Comparison of ENCODE assay signal across 8 cellular contexts in genomic region chr10:56622335-56622973, GRCh38.
DNase-seq lines count a peak whose midpoint lies in the region; ATAC-seq and TF ChIP-seq lines count a peak whose summit lies in the region.

No MANE protein-coding gene starts in this region.

- peaks cover 4% of the 10 kb centered on the region for H3K9me3 Mint-ChIP-seq in activated naive CD8-positive, alpha-beta T cell treated with anti-CD3 and anti-CD28 coated beads, Interleukin-2, amount 50 U/mL, for 24 hours
- H3K9me3 Mint-ChIP-seq in neural progenitor cell, result no peaks in the 10 kb centered on the region

- H3K4me2 ChIP-seq in neural progenitor cell, result no peak overlapping the region

- no peak overlapping the region for H3K4me3 Mint-ChIP-seq in activated naive CD8-positive, alpha-beta T cell treated with anti-CD3 and anti-CD28 coated beads, Interleukin-2, amount 50 U/mL, for 24 hours
- H3K4me3 Mint-ChIP-seq in neural progenitor cell, result no peak overlapping the region

- no peaks in the 10 kb centered on the region for H3K9me3 ChIP-seq in neural progenitor cell (ENCODE audit: low read depth)

- H3K4me1 ChIP-seq in neural progenitor cell, result no peaks in the 10 kb centered on the region

- peak; percentile 65 for DNase-seq in DMS53 (lab: John Stamatoyannopoulos, UW)
- DNase-seq in activated naive CD8-positive, alpha-beta T cell treated with anti-CD3 and anti-CD28 coated beads, Interleukin-2, amount 50 U/mL, for 24 hours, result no peak
- DNase-seq in neural progenitor cell (ENCODE audit: low spot score), result no peak
- DNase-seq in HPDE6-E6E7 (ENCODE audit: extremely low spot score), result no peak
- DNase-seq in Kasumi-1 (lab: John Stamatoyannopoulos, UW), result no peak
- no peak for DNase-seq in activated CD8-positive, alpha-beta memory T cell treated with anti-CD3 and anti-CD28 coated beads, Interleukin-2, amount 50 U/mL, for 4 hours

- no peaks in the 10 kb centered on the region for H3K27me3 Mint-ChIP-seq in activated naive CD8-positive, alpha-beta T cell treated with anti-CD3 and anti-CD28 coated beads, Interleukin-2, amount 50 U/mL, for 24 hours
- no peaks in the 10 kb centered on the region for H3K27me3 Mint-ChIP-seq in neural progenitor cell (ENCODE audit: insufficient read depth, low read depth)

- no peak for TF ChIP-seq CTCF in neural progenitor cell (IDR thresholded peaks at IDR 0.05)

- no peak overlapping the region for H3K9ac ChIP-seq in neural progenitor cell

- no peak overlapping the region for H3K27ac ChIP-seq in neural progenitor cell

- ATAC-seq in GM19452 (IDR thresholded peaks at IDR 0.05; ENCODE audit: unreplicated experiment) (peak; percentile 66), HG03439 (IDR thresholded peaks at IDR 0.05; ENCODE audit: unreplicated experiment) (peak; percentile 82)
- ATAC-seq in activated naive CD8-positive, alpha-beta T cell treated with anti-CD3 and anti-CD28 coated beads, Interleukin-2, amount 50 U/mL, for 24 hours, result no peak

- H2AFZ ChIP-seq in neural progenitor cell (replicated peaks), result no peak overlapping the region

- H3K36me3 Mint-ChIP-seq in activated naive CD8-positive, alpha-beta T cell treated with anti-CD3 and anti-CD28 coated beads, Interleukin-2, amount 50 U/mL, for 24 hours (ENCODE audit: low read depth), result no peaks in the 10 kb centered on the region
- no peaks in the 10 kb centered on the region for H3K36me3 Mint-ChIP-seq in neural progenitor cell

- H3F3A ChIP-seq in neural progenitor cell (ENCODE audit: low read depth), result no peaks in the 10 kb centered on the region

- no peaks in the 10 kb centered on the region for H3K27me3 ChIP-seq in neural progenitor cell

- H3K4me3 ChIP-seq in neural progenitor cell, result no peak overlapping the region

- peak overlapping the region; percentile 30 for H3K27ac Mint-ChIP-seq in activated naive CD8-positive, alpha-beta T cell treated with anti-CD3 and anti-CD28 coated beads, Interleukin-2, amount 50 U/mL, for 24 hours
- no peak overlapping the region for H3K27ac Mint-ChIP-seq in neural progenitor cell

- peaks cover 10% of the 10 kb centered on the region for H3K4me1 Mint-ChIP-seq in activated naive CD8-positive, alpha-beta T cell treated with anti-CD3 and anti-CD28 coated beads, Interleukin-2, amount 50 U/mL, for 24 hours
- H3K4me1 Mint-ChIP-seq in neural progenitor cell, result no peaks in the 10 kb centered on the region

- no peaks in the 10 kb centered on the region for H3K79me2 ChIP-seq in neural progenitor cell (ENCODE audit: low read depth)

- no peaks in the 10 kb centered on the region for H4K20me1 ChIP-seq in neural progenitor cell (ENCODE audit: low read depth)

- no peaks in the 10 kb centered on the region for H3K36me3 ChIP-seq in neural progenitor cell
